ENCODE assay signal across 18 cellular contexts in genomic region chr5:73759771-73760170, GRCh38.
DNase-seq lines count a peak whose midpoint lies in the region; ATAC-seq lines count a peak whose summit lies in the region.
"Had no signal": no experiment of that assay in that cellular context is flagged by ENCODE, and none has a peak within 500 bp of the region (broad histone marks: within the 10 kb centered on the region; RNA-seq: fewer than 3 reads in every experiment).

No MANE protein-coding gene starts in this region.

- no peaks in the 10 kb centered on the region for H3K27me3 ChIP-seq in skeletal muscle tissue (ENCODE audit: control insufficient read depth in 3 of 3, insufficient read depth in 3 of 3, low read length in 3 of 3)
- H3K27me3 ChIP-seq: tibial artery had no signal

- H3K9me3 ChIP-seq in skeletal muscle tissue (ENCODE audit: control insufficient read depth in 3 of 3, low read length in 3 of 3), result no peaks in the 10 kb centered on the region
- H3K9me3 ChIP-seq: tibial artery had no signal

- H3K27ac ChIP-seq in skeletal muscle tissue (ENCODE audit: low read depth, low read length), result peak overlapping the region; percentile 32
- H3K27ac ChIP-seq: KMS-11, RWPE1, tibial artery had no signal

- H3K4me3 ChIP-seq in skeletal muscle tissue (ENCODE audit: low read length in 3 of 3), result no peak overlapping the region
- H3K4me3 ChIP-seq: tibial artery had no signal

- ATAC-seq in GM18519 (IDR thresholded peaks at IDR 0.05; ENCODE audit: low FRiP score, unreplicated experiment), result no peak
- no peak for ATAC-seq in HG03039 (IDR thresholded peaks at IDR 0.05; ENCODE audit: unreplicated experiment)
- ATAC-seq in HG02870 (IDR thresholded peaks at IDR 0.05; ENCODE audit: unreplicated experiment), result no peak
- ATAC-seq: activated naive CD8-positive, alpha-beta T cell treated with anti-CD3 and anti-CD28 coated beads, Interleukin-2, amount 50 U/mL, for 24 hours; left lobe of liver had no signal

- peak; percentile 68 for DNase-seq in H4 (ENCODE audit: low spot score)
- DNase-seq in NCI-H526 (lab: John Stamatoyannopoulos, UW), result peak; percentile 79
- peak; percentile 36 for DNase-seq in dedifferentiated amniotic fluid mesenchymal stem cell (ENCODE audit: extremely low spot score)
- DNase-seq in NCI-H2196 (lab: John Stamatoyannopoulos, UW; ENCODE audit: unreplicated experiment), result no peak
- DNase-seq: activated CD4-positive, alpha-beta T cell treated with anti-CD3 and anti-CD28 coated beads, Interleukin-2, amount 10 ng/mL, durations not matched to agents 7 days and 5 days; activated naive CD8-positive, alpha-beta T cell treated with anti-CD3 and anti-CD28 coated beads, Interleukin-2, amount 50 U/mL, for 24 hours; activated T-cell treated with anti-CD3 and anti-CD28 coated beads, Interleukin-2, amount 50 U/mL, for 24 hours; DND-41; NCI-H1694 treated with DMSO at 0.1 percent for 48 hours; NCI-H748 treated with DMSO at 0.1 percent for 48 hours; tibial artery had no signal

- no peaks in the 10 kb centered on the region for H3K4me1 ChIP-seq in skeletal muscle tissue (ENCODE audit: control insufficient read depth in 3 of 3, insufficient read depth in 3 of 3, low read length in 3 of 3)
- H3K4me1 ChIP-seq: tibial artery had no signal

- H3K9ac ChIP-seq in skeletal muscle tissue (ENCODE audit: low read depth in 1 of 3, low read length in 3 of 3), result no peak overlapping the region
- H3K9ac ChIP-seq: KMS-11 had no signal

- H3K36me3 ChIP-seq in skeletal muscle tissue (ENCODE audit: control insufficient read depth in 3 of 3, insufficient read depth in 3 of 3, low read length in 3 of 3), result no peaks in the 10 kb centered on the region
- H3K36me3 ChIP-seq: tibial artery had no signal
